ENCODE assay signal across 8 cellular contexts in genomic region chr12:53696285-53696654, GRCh38. TPM values are rescaled to one million over a fixed set of nuclear protein-coding genes. Genes with fewer than 3 reads are reported as not detected.
DNase-seq lines count a peak whose midpoint lies in the region; ATAC-seq, FAIRE-seq and TF ChIP-seq lines count a peak whose summit lies in the region.

No MANE protein-coding gene starts in this region.

- in situ Hi-C loops in HepG2 (cut with HindIII; ENCODE audit: extremely low pct_ligation_motif_present, low pct_unique_long_range_greater_than_20kb) = no loop called here

- H3K79me2 ChIP-seq in HepG2 (ENCODE audit: insufficient read depth, low read length) = no peaks in the 10 kb centered on the region

- no TSS peak for BruUV-seq in HepG2 (replicated peaks; lab: Mats Ljungman, UMichigan)

- TF ChIP-seq EP300 in HepG2 (IDR thresholded peaks at IDR 0.05; ENCODE audit: low read depth in 2 of 2, low read length in 2 of 2) (peak in 1 of 2 experiments; percentile 12; a peak in 1 of 4 replicates), HepG2 (CRISPR knock-in tag; IDR thresholded peaks at IDR 0.05; ENCODE audit: borderline replicate concordance) (no peak)

- intact Hi-C loops in HepG2 (cut with micrococcal nuclease; ENCODE audit: unreplicated experiment) = no loop called here

- DNase-seq in DMS53 (lab: John Stamatoyannopoulos, UW) (peak; percentile 99), HuH-7.5 (ENCODE audit: low spot score) (peak; percentile 97), Peyer's patch (peak in 2 of 3 donors; percentile 63 to 85), HepG2 (ENCODE audit: low spot score) (peak; percentile 82), substantia nigra (lab: John Stamatoyannopoulos, UW) (peak in 44 of 49 donors; percentile 12 to 95 (median 62))

- no peak for TF ChIP-seq POLR2A in Peyer's patch (IDR thresholded peaks at IDR 0.05)
- no peak for TF ChIP-seq POLR2A in HepG2 (IDR thresholded peaks at IDR 0.05; ENCODE audit: insufficient read depth in 1 of 2, low read depth in 2 of 2, low read length in 2 of 2)
- TF ChIP-seq POLR2A in GM18505 (IDR thresholded peaks at IDR 0.05; ENCODE audit: borderline replicate concordance, extremely low read depth, insufficient read depth, insufficient read length) = no peak

- H3K27me3 ChIP-seq in Peyer's patch (peaks cover 0 to 28% of the 10 kb centered on the region in 2 donors), endocrine pancreas (ENCODE audit: control insufficient read depth, insufficient read depth, low read length) (peaks cover 6% of the 10 kb centered on the region), HepG2 (ENCODE audit: control insufficient read depth in 1 of 2, insufficient read depth in 2 of 2, low read length in 2 of 2) (peaks cover 10 to 60% of the 10 kb centered on the region in 2 experiments)

- no peak overlapping the region for H2AFZ ChIP-seq in HepG2 (ENCODE audit: low read length)

- FAIRE-seq in HepG2 (lab: Jason Lieb, UNC) = peak; percentile 85

- WGBS in HepG2 (ENCODE audit: low lambda C conversion rate) = 3% methylated on average over 11 of the region's 11 CpGs

- ATAC-seq in HepG2 = peak; percentile 96
- ATAC-seq in GM19023 (IDR thresholded peaks at IDR 0.05; ENCODE audit: unreplicated experiment) = no peak
- ATAC-seq in GM18505 (IDR thresholded peaks at IDR 0.05; ENCODE audit: unreplicated experiment) = no peak

- H3K4me2 ChIP-seq in HepG2 (ENCODE audit: low read depth, low read length) = peak overlapping the region; percentile 60

- peak overlapping the region in 3 of 4 donors; percentile 1 to 41 (median 21) for H3K4me3 ChIP-seq in Peyer's patch
- H3K4me3 ChIP-seq in endocrine pancreas (ENCODE audit: control insufficient read depth, insufficient read depth, low read length) = peak overlapping the region; percentile 68
- H3K4me3 ChIP-seq in HepG2 (replicated peaks in 1 of 3; ENCODE audit: insufficient read depth in 1 of 3, low read depth in 2 of 3, low read length in 3 of 3) = peak overlapping the region in 1 of 3 experiments; percentile 45; a peak in 2 of 6 replicates

- no peaks in the 10 kb centered on the region for H3K9me3 ChIP-seq in Peyer's patch
- H3K9me3 ChIP-seq in endocrine pancreas (ENCODE audit: control insufficient read depth, low read length) = no peaks in the 10 kb centered on the region
- H3K9me3 ChIP-seq in HepG2 (ENCODE audit: low read length) = no peaks in the 10 kb centered on the region

- no peaks in the 10 kb centered on the region for H3K36me3 ChIP-seq in Peyer's patch
- H3K36me3 ChIP-seq in endocrine pancreas (ENCODE audit: control insufficient read depth, insufficient read depth, low read length) = no peaks in the 10 kb centered on the region
- no peaks in the 10 kb centered on the region for H3K36me3 ChIP-seq in HepG2 (replicated peaks in 1 of 2; ENCODE audit: control insufficient read depth in 1 of 2, insufficient read depth in 2 of 2, low read length in 2 of 2)

- H3K4me1 ChIP-seq in Peyer's patch (peaks cover 0 to 21% (median 16%) of the 10 kb centered on the region in 4 donors), endocrine pancreas (ENCODE audit: control insufficient read depth, insufficient read depth, low read length) (no peaks in the 10 kb centered on the region), HepG2 (ENCODE audit: insufficient read depth, low read length) (peaks cover 8% of the 10 kb centered on the region; the same call in 1 of the 2 replicates)

- CTCF ChIA-PET in HepG2 (lab: Yijun Ruan, JAX; ENCODE audit: low intra/inter-chr PET ratio, low total read pairs) = interaction anchor here (12.4 kb wide), 1 partner anchor 48 kb away, joined by 216 read pairs; no protein-coding TSS in a partner anchor

- H4K20me1 ChIP-seq in HepG2 (ENCODE audit: insufficient read depth, low read length) = no peaks in the 10 kb centered on the region

- no peak for TF ChIP-seq RAD21 in HepG2 (CRISPR knock-in tag; IDR thresholded peaks at IDR 0.05)

- POLR2A ChIA-PET in HepG2 (lab: Yijun Ruan, JAX) = no interaction called here

- H3K9ac ChIP-seq in endocrine pancreas (ENCODE audit: control insufficient read depth, insufficient read depth, low read length) (no peak overlapping the region), HepG2 (ENCODE audit: insufficient read depth, low read depth, low read length) (no peak overlapping the region)

- H3K27ac ChIP-seq in Peyer's patch (no peak overlapping the region), HepG2 (ENCODE audit: extremely low read length, insufficient read depth, low read length) (no peak overlapping the region), substantia nigra (ENCODE audit: low read depth, low read length, poor library complexity, severe bottlenecking) (peak overlapping the region; percentile 21)

- TF ChIP-seq CTCF in Peyer's patch (IDR thresholded peaks at IDR 0.05) = no peak
- no peak for TF ChIP-seq CTCF in HepG2 (CRISPR knock-in tag; IDR thresholded peaks at IDR 0.05)

RNA-seq across cellular contexts. Expression of gene ATP5MC2, which starts 20.4 kb away (rescaled TPM):
- total RNA-seq in Peyer's patch (100 to 1,000 TPM; 118 to 246 (median 203) TPM), HepG2 (2016; rRNA removed; fragmentation: Illumina TruSeq; extraction: Trizol) (230 and 280 TPM in 2 replicates)
- 151 and 157 TPM in 2 replicates for total RNA-seq in HepG2 (2016; cell fraction: cytosol; rRNA removed; fragmentation: Illumina TruSeq; extraction: Trizol; ENCODE audit: low read depth)
- 232 and 280 TPM in 2 replicates for total RNA-seq in HepG2 (2016; cell fraction: insoluble cytoplasmic fraction; rRNA removed; fragmentation: Illumina TruSeq; extraction: Trizol)
- total RNA-seq in HepG2 (2016; cell fraction: membrane; rRNA removed; fragmentation: Illumina TruSeq; extraction: Trizol) = 204 and 221 TPM in 2 replicates
- total RNA-seq in HepG2 (2016; cell fraction: nucleus; rRNA removed; fragmentation: Illumina TruSeq; extraction: Trizol) = 76.9 and 91.1 TPM in 2 replicates
- polyA plus RNA-seq in HepG2 (2011; rRNA removed) = 257 and 310 TPM in 2 replicates
- 284 and 385 TPM in 2 replicates for polyA plus RNA-seq in HepG2 (2011; cell fraction: cytosol; rRNA removed)
- polyA plus RNA-seq in HepG2 (2011; cell fraction: nucleus; rRNA removed) = 86.5 and 86.7 TPM in 2 replicates
- polyA plus RNA-seq in HepG2 (2012) = 317 and 363 TPM in 2 replicates
- polyA plus RNA-seq in HepG2 (2016; cell fraction: cytosol; fragmentation: Illumina TruSeq; extraction: Trizol; ENCODE audit: low read depth) = 221 and 241 TPM in 2 replicates
- polyA plus RNA-seq in HepG2 (2016; cell fraction: insoluble cytoplasmic fraction; fragmentation: Illumina TruSeq; extraction: Trizol; ENCODE audit: low read depth) = 345 and 371 TPM in 2 replicates
- polyA plus RNA-seq in HepG2 (2016; cell fraction: membrane; fragmentation: Illumina TruSeq; extraction: Trizol; ENCODE audit: low read depth) = 262 and 271 TPM in 2 replicates
- polyA plus RNA-seq in HepG2 (2016; cell fraction: nucleus; fragmentation: Illumina TruSeq; extraction: Trizol; ENCODE audit: insufficient read depth, low read depth) = 159 and 177 TPM in 2 replicates
- 938 and 2,113 TPM in 2 replicates for polyA minus RNA-seq in HepG2 (2011; rRNA and poly(A)+ RNA removed; ENCODE audit: low replicate concordance)
- polyA minus RNA-seq in HepG2 (2011; cell fraction: cytosol; rRNA and poly(A)+ RNA removed) = 149 and 170 TPM in 2 replicates
- polyA minus RNA-seq in HepG2 (2011; cell fraction: nucleus; rRNA and poly(A)+ RNA removed) = 81.6 and 93.6 TPM in 2 replicates

RNA-seq across cellular contexts. Expression of gene CALCOCO1, which starts 31.0 kb away (rescaled TPM):
- total RNA-seq in Peyer's patch = 100 to 1,000 TPM in 3 of 4 donors, 10 to 100 TPM in 1; 79.7 to 342 (median 175) TPM
- total RNA-seq in HepG2 (2016; rRNA removed; fragmentation: Illumina TruSeq; extraction: Trizol) = 4.9 and 7.7 TPM in 2 replicates
- total RNA-seq in HepG2 (2016; cell fraction: cytosol; rRNA removed; fragmentation: Illumina TruSeq; extraction: Trizol; ENCODE audit: low read depth) = 0.81 and 0.88 TPM in 2 replicates
- total RNA-seq in HepG2 (2016; cell fraction: insoluble cytoplasmic fraction; rRNA removed; fragmentation: Illumina TruSeq; extraction: Trizol) = 5.4 and 6.9 TPM in 2 replicates
- 1.0 and 1.4 TPM in 2 replicates for total RNA-seq in HepG2 (2016; cell fraction: membrane; rRNA removed; fragmentation: Illumina TruSeq; extraction: Trizol)
- total RNA-seq in HepG2 (2016; cell fraction: nucleus; rRNA removed; fragmentation: Illumina TruSeq; extraction: Trizol) = 10.7 and 11.7 TPM in 2 replicates
- 47.7 and 57.2 TPM in 2 replicates for polyA plus RNA-seq in HepG2 (2011; rRNA removed)
- polyA plus RNA-seq in HepG2 (2011; cell fraction: cytosol; rRNA removed) = 19.0 and 25.5 TPM in 2 replicates
- polyA plus RNA-seq in HepG2 (2011; cell fraction: nucleus; rRNA removed) = 439 and 465 TPM in 2 replicates
- 33.3 and 36.8 TPM in 2 replicates for polyA plus RNA-seq in HepG2 (2012)
- polyA plus RNA-seq in HepG2 (2016; cell fraction: cytosol; fragmentation: Illumina TruSeq; extraction: Trizol; ENCODE audit: low read depth) = 0.11 and 0.44 TPM in 2 replicates
- 3.8 and 4.3 TPM in 2 replicates for polyA plus RNA-seq in HepG2 (2016; cell fraction: insoluble cytoplasmic fraction; fragmentation: Illumina TruSeq; extraction: Trizol; ENCODE audit: low read depth)
- polyA plus RNA-seq in HepG2 (2016; cell fraction: membrane; fragmentation: Illumina TruSeq; extraction: Trizol; ENCODE audit: low read depth) = 0.77 and 1.1 TPM in 2 replicates
- 21.6 and 24.3 TPM in 2 replicates for polyA plus RNA-seq in HepG2 (2016; cell fraction: nucleus; fragmentation: Illumina TruSeq; extraction: Trizol; ENCODE audit: insufficient read depth, low read depth)
- polyA minus RNA-seq in HepG2 (2011; rRNA and poly(A)+ RNA removed; ENCODE audit: low replicate concordance) = 53.0 and 73.1 TPM in 2 replicates
- 5.3 and 6.5 TPM in 2 replicates for polyA minus RNA-seq in HepG2 (2011; cell fraction: cytosol; rRNA and poly(A)+ RNA removed)
- polyA minus RNA-seq in HepG2 (2011; cell fraction: nucleus; rRNA and poly(A)+ RNA removed) = 71.2 and 84.0 TPM in 2 replicates

RNA-seq across cellular contexts. Expression of gene CISTR, which starts 55.5 kb away (rescaled TPM):
- total RNA-seq in Peyer's patch (not detected), HepG2 (2016; rRNA removed; fragmentation: Illumina TruSeq; extraction: Trizol) (not detected in 2 replicates)
- total RNA-seq in HepG2 (2016; cell fraction: cytosol; rRNA removed; fragmentation: Illumina TruSeq; extraction: Trizol; ENCODE audit: low read depth) = not detected in 2 replicates
- total RNA-seq in HepG2 (2016; cell fraction: insoluble cytoplasmic fraction; rRNA removed; fragmentation: Illumina TruSeq; extraction: Trizol) = not detected in 2 replicates
- not detected in 2 replicates for total RNA-seq in HepG2 (2016; cell fraction: membrane; rRNA removed; fragmentation: Illumina TruSeq; extraction: Trizol)
- not detected in 2 replicates for total RNA-seq in HepG2 (2016; cell fraction: nucleus; rRNA removed; fragmentation: Illumina TruSeq; extraction: Trizol)
- not detected in 2 replicates for polyA plus RNA-seq in HepG2 (2011; rRNA removed)
- polyA plus RNA-seq in HepG2 (2011; cell fraction: cytosol; rRNA removed) = not detected in 2 replicates
- not detected in 2 replicates for polyA plus RNA-seq in HepG2 (2011; cell fraction: nucleus; rRNA removed)
- polyA plus RNA-seq in HepG2 (2012) = not detected in 2 replicates
- not detected in 2 replicates for polyA plus RNA-seq in HepG2 (2016; cell fraction: cytosol; fragmentation: Illumina TruSeq; extraction: Trizol; ENCODE audit: low read depth)
- polyA plus RNA-seq in HepG2 (2016; cell fraction: insoluble cytoplasmic fraction; fragmentation: Illumina TruSeq; extraction: Trizol; ENCODE audit: low read depth) = not detected in 2 replicates
- polyA plus RNA-seq in HepG2 (2016; cell fraction: membrane; fragmentation: Illumina TruSeq; extraction: Trizol; ENCODE audit: low read depth) = not detected in 2 replicates
- polyA plus RNA-seq in HepG2 (2016; cell fraction: nucleus; fragmentation: Illumina TruSeq; extraction: Trizol; ENCODE audit: insufficient read depth, low read depth) = not detected in 2 replicates
- not detected in 2 replicates for polyA minus RNA-seq in HepG2 (2011; rRNA and poly(A)+ RNA removed; ENCODE audit: low replicate concordance)
- not detected in 2 replicates for polyA minus RNA-seq in HepG2 (2011; cell fraction: cytosol; rRNA and poly(A)+ RNA removed)
- not detected in 2 replicates for polyA minus RNA-seq in HepG2 (2011; cell fraction: nucleus; rRNA and poly(A)+ RNA removed)

Comparison
In these comparisons a context has a peak if more than half of its experiments do, and no peak if none do; other contexts are left out.
1. RNA of gene CALCOCO1, which starts 31.0 kb away (total RNA-seq): 79.7 to 342 TPM in Peyer's patch; 0.81 to 11.7 TPM in HepG2; every median in the first group is over 4 times any median in the second.
2. Peak in every context shown above with its lines, with median percentiles within 50 percentile points of each other: DNase-seq.